ENCODE assay signal across 1 cellular context in genomic region chr1:176691251-176692228, GRCh38.
TF ChIP-seq lines count a peak whose summit lies in the region.

No MANE protein-coding gene starts in this region.

TF ChIP-seq in HEK293, 187 proteins besides CTCF, POLR2A, EP300 and RAD21 (continued from another document):
- TF ChIP-seq PBX3 (CRISPR knock-in tag; IDR thresholded peaks at IDR 0.05) (no peak), GLI4 (tag by site-specific recombination; IDR thresholded peaks at IDR 0.05) (no peak), SCRT2 (tag by site-specific recombination; IDR thresholded peaks at IDR 0.05) (peak; percentile 84), MYNN (tag by site-specific recombination; IDR thresholded peaks at IDR 0.05; ENCODE audit: borderline replicate concordance) (no peak), ZNF433 (tag by site-specific recombination; IDR thresholded peaks at IDR 0.05; ENCODE audit: low read depth) (no peak), SP7 (tag by site-specific recombination; IDR thresholded peaks at IDR 0.05) (no peak), ZNF223 (tag by site-specific recombination; IDR thresholded peaks at IDR 0.05) (no peak)
